In the genomic region with DNA sequence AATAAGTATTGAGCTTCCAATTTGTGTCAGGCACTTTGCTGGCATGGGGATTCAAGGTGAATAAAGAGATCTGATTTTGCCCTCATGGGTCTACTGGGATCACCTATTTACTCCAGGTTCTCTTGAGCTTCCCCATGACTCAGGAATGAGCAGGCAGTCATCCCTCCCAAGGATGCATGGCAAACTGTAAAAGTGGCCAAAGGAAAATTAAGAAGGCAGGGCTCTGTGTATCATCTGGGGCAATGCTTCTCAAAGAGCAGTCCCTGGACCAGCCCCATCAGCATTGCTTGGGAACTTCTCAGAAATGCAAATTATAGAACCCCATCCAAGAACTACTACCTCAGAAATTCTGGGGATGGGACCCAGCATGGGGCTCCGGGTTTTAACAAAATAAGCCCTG, we compare ENCODE assay signal across 1 cellular context.
TF ChIP-seq lines count a peak whose summit lies in the region.

No MANE protein-coding gene starts in this region.

TF ChIP-seq in GM12878, 131 proteins besides CTCF, POLR2A, EP300 and RAD21:
- TF ChIP-seq SIX5 (IDR thresholded peaks at IDR 0.05; ENCODE audit: low read depth, low read length, severe bottlenecking) (no peak), SMARCA5 (IDR thresholded peaks at IDR 0.05) (no peak), HDGF (IDR thresholded peaks at IDR 0.05) (no peak), TCF12 (IDR thresholded peaks at IDR 0.05; ENCODE audit: low read depth, low read length) (no peak)
